ENCODE assay signal across 33 cellular contexts in genomic region chr19:32097620-32098019, GRCh38.
"Had no signal": no experiment of that assay in that cellular context is flagged by ENCODE, and none has a peak within 500 bp of the region (broad histone marks: within the 10 kb centered on the region; RNA-seq: fewer than 3 reads in every experiment).

No MANE protein-coding gene starts in this region.

- H3K4me1 Mint-ChIP-seq: activated B cell treated with CpG ODN at 0.5 μM for 24 hours; central memory CD8-positive, alpha-beta T cell had no signal

- H3K9me3 Mint-ChIP-seq: dendritic cell treated with granulocyte-macrophage colony-stimulating factor and Interleukin-4, amounts not matched to agents 40 ng/mL and 50 ng/mL, for 4 days had no signal

- H3K27me3 Mint-ChIP-seq: activated CD4-positive, alpha-beta memory T cell treated with anti-CD3 and anti-CD28 coated beads for 36 hours had no signal

- H3K4me1 ChIP-seq: esophagus muscularis mucosa, foreskin keratinocyte, gastrocnemius medialis, heart right ventricle had no signal

- H3K36me3 Mint-ChIP-seq: activated CD4-positive, alpha-beta memory T cell treated with anti-CD3 and anti-CD28 coated beads for 36 hours; activated naive CD8-positive, alpha-beta T cell had no signal

- H3K27ac Mint-ChIP-seq: activated B cell treated with CpG ODN at 0.5 μM for 24 hours; activated CD4-positive, alpha-beta memory T cell treated with anti-CD3 and anti-CD28 coated beads for 36 hours; activated naive CD8-positive, alpha-beta T cell; activated T-cell treated with anti-CD3 and anti-CD28 coated beads, Interleukin-2, amount 50 U/mL, for 24 hours; activated T-cell treated with anti-CD3 and anti-CD28 coated beads, Interleukin-2, amount 50 U/mL, for 72 hours; dendritic cell treated with granulocyte-macrophage colony-stimulating factor and Interleukin-4, amounts not matched to agents 40 ng/mL and 50 ng/mL, for 4 days; endodermal cell; T-helper 1 cell treated with Interleukin-12 subunit alpha and Interleukin-12 subunit beta and Interleukin-4 antibody, amounts not matched to agents 30 μg/mL and 1 μg/mL, for 36 hours; T-helper 2 cell treated with Interferon-gamma antibody and Interleukin-4, amounts not matched to agents 5 μg/mL and 100 μg/mL, for 36 hours had no signal

- ATAC-seq: activated CD4-positive, CD25-positive, alpha-beta regulatory T cell treated with anti-CD3 and anti-CD28 coated beads, Interleukin-2, amount 50 U/mL, for 24 hours; activated T-cell treated with anti-CD3 and anti-CD28 coated beads, Interleukin-2, amount 50 U/mL, for 72 hours; foreskin keratinocyte; gastrocnemius medialis; heart right ventricle had no signal

- H3K27me3 ChIP-seq: brain microvascular endothelial cell, foreskin keratinocyte, gastrocnemius medialis, hepatocyte had no signal

- H3K4me3 Mint-ChIP-seq: activated B cell treated with CpG ODN at 0.5 μM for 24 hours; activated CD4-positive, alpha-beta memory T cell treated with anti-CD3 and anti-CD28 coated beads for 36 hours; activated naive CD8-positive, alpha-beta T cell; activated T-cell treated with anti-CD3 and anti-CD28 coated beads, Interleukin-2, amount 50 U/mL, for 24 hours; activated T-cell treated with anti-CD3 and anti-CD28 coated beads, Interleukin-2, amount 50 U/mL, for 72 hours; central memory CD8-positive, alpha-beta T cell; dendritic cell treated with granulocyte-macrophage colony-stimulating factor and Interleukin-4, amounts not matched to agents 40 ng/mL and 50 ng/mL, for 4 days; endodermal cell; T-helper 1 cell treated with Interleukin-12 subunit alpha and Interleukin-12 subunit beta and Interleukin-4 antibody, amounts not matched to agents 30 μg/mL and 1 μg/mL, for 36 hours; T-helper 2 cell treated with Interferon-gamma antibody and Interleukin-4, amounts not matched to agents 5 μg/mL and 100 μg/mL, for 36 hours had no signal

- H3K4me3 ChIP-seq: coronary artery, dorsolateral prefrontal cortex, esophagus muscularis mucosa, gastrocnemius medialis, heart right ventricle, hepatocyte had no signal

- H3K27ac ChIP-seq: brain microvascular endothelial cell, coronary artery, dorsolateral prefrontal cortex, esophagus muscularis mucosa, foreskin keratinocyte, gastrocnemius medialis, heart right ventricle, hepatocyte, WERI-Rb-1 had no signal

- H3K79me2 ChIP-seq: hepatocyte had no signal

- FAIRE-seq: astrocyte, bronchial epithelial cell had no signal

- H2AFZ ChIP-seq: hepatocyte had no signal

- H3K36me3 ChIP-seq: brain microvascular endothelial cell, esophagus muscularis mucosa, gastrocnemius medialis, heart right ventricle, WERI-Rb-1 had no signal

- H3K4me2 ChIP-seq: hepatocyte had no signal

- DNase-seq: activated B cell treated with CpG ODN at 0.5 μM for 24 hours; activated CD4-positive, alpha-beta memory T cell treated with anti-CD3 and anti-CD28 coated beads for 36 hours; activated CD4-positive, alpha-beta T cell treated with anti-CD3 and anti-CD28 coated beads for 48 hours; activated CD8-positive, alpha-beta memory T cell treated with anti-CD3 and anti-CD28 coated beads, Interleukin-2, amount 50 U/mL, for 48 hours; activated gamma-delta T cell; activated naive CD4-positive, alpha-beta T cell treated with anti-CD3 and anti-CD28 coated beads, Interleukin-2, amount 50 U/mL, for 16 hours; activated naive CD4-positive, alpha-beta T cell treated with Interleukin-2 at 50 U/mL for 16 hours; activated T-cell treated with anti-CD3 and anti-CD28 coated beads for 4 hours; activated T-cell treated with anti-CD3 and anti-CD28 coated beads, Interleukin-2, amount 50 U/mL, for 24 hours; activated T-cell treated with anti-CD3 and anti-CD28 coated beads, Interleukin-2, amount 50 U/mL, for 72 hours; amniotic stem cell; anterior cingulate cortex; brain microvascular endothelial cell; dorsolateral prefrontal cortex; effector memory CD4-positive, alpha-beta T cell; endodermal cell; erythroblast; foreskin keratinocyte; gastrocnemius medialis; heart right ventricle; T1000; WERI-Rb-1 had no signal

- H3K9me3 ChIP-seq: esophagus muscularis mucosa, gastrocnemius medialis, heart right ventricle had no signal
